In genomic region chr19:49073514-49074378, GRCh38 we compare ENCODE assay signal across 11 cellular contexts. TPM values are rescaled to one million over a fixed set of nuclear protein-coding genes. Genes with fewer than 3 reads are reported as not detected.
DNase-seq lines count a peak whose midpoint lies in the region; ATAC-seq and TF ChIP-seq lines count a peak whose summit lies in the region.
"Had no signal": no experiment of that assay in that cellular context is flagged by ENCODE, and none has a peak within 500 bp of the region (broad histone marks: within the 10 kb centered on the region; RNA-seq: fewer than 3 reads in every experiment).

No MANE protein-coding gene starts in this region.

- H3K27ac Mint-ChIP-seq in activated T-cell treated with anti-CD3 and anti-CD28 coated beads, Interleukin-2, amount 50 U/mL, for 72 hours: no peak overlapping the region
- H3K27ac Mint-ChIP-seq in endothelial cell (ENCODE audit: unreplicated experiment): no peak overlapping the region
- H3K27ac Mint-ChIP-seq in stimulated activated memory B cell treated with anti-CD40 and anti-IgM and Interleukin-4, amounts not matched to agents 10 μg/mL and 1 μg/mL and 100 μg/mL, for 72 hours: no peak overlapping the region

- H3K4me1 Mint-ChIP-seq in activated T-cell treated with anti-CD3 and anti-CD28 coated beads, Interleukin-2, amount 50 U/mL, for 72 hours (ENCODE audit: low read depth): peaks cover 10% of the 10 kb centered on the region
- H3K4me1 Mint-ChIP-seq in endothelial cell (ENCODE audit: unreplicated experiment): peaks cover 3% of the 10 kb centered on the region
- peaks cover 18% of the 10 kb centered on the region for H3K4me1 Mint-ChIP-seq in stimulated activated memory B cell treated with anti-CD40 and anti-IgM and Interleukin-4, amounts not matched to agents 10 μg/mL and 1 μg/mL and 100 μg/mL, for 72 hours

- H3K4me3 Mint-ChIP-seq in activated T-cell treated with anti-CD3 and anti-CD28 coated beads, Interleukin-2, amount 50 U/mL, for 72 hours: peak overlapping the region; percentile 70 to 74
- peak overlapping the region; percentile 0 for H3K4me3 Mint-ChIP-seq in endothelial cell (ENCODE audit: unreplicated experiment)
- H3K4me3 Mint-ChIP-seq in stimulated activated memory B cell treated with anti-CD40 and anti-IgM and Interleukin-4, amounts not matched to agents 10 μg/mL and 1 μg/mL and 100 μg/mL, for 72 hours: peak overlapping the region; percentile 32

- peak in 1 of 2 donors; percentile 28 for DNase-seq in activated T-cell treated with anti-CD3 and anti-CD28 coated beads, Interleukin-2, amount 50 U/mL, for 72 hours
- DNase-seq in activated T-cell treated with anti-CD3 and anti-CD28 coated beads for 4 hours (no peak), NOMO-1 treated with DMSO at 0.1 percent for 48 hours (lab: John Stamatoyannopoulos, UW; ENCODE audit: unreplicated experiment) (peak; percentile 18), endothelial cell (ENCODE audit: low spot score) (no peak), Ammon's horn (ENCODE audit: low spot score) (no peak)

- peaks cover 55% of the 10 kb centered on the region for H3K27me3 Mint-ChIP-seq in activated T-cell treated with anti-CD3 and anti-CD28 coated beads, Interleukin-2, amount 50 U/mL, for 72 hours (ENCODE audit: low read depth)
- H3K27me3 Mint-ChIP-seq in endothelial cell (ENCODE audit: unreplicated experiment): peaks cover 20% of the 10 kb centered on the region
- H3K27me3 Mint-ChIP-seq in stimulated activated memory B cell treated with anti-CD40 and anti-IgM and Interleukin-4, amounts not matched to agents 10 μg/mL and 1 μg/mL and 100 μg/mL, for 72 hours: peaks cover 81% of the 10 kb centered on the region

- peaks cover 0 to 4% of the 10 kb centered on the region in 2 donors for H3K9me3 Mint-ChIP-seq in activated T-cell treated with anti-CD3 and anti-CD28 coated beads, Interleukin-2, amount 50 U/mL, for 72 hours
- no peaks in the 10 kb centered on the region for H3K9me3 Mint-ChIP-seq in endothelial cell (ENCODE audit: unreplicated experiment)
- H3K9me3 Mint-ChIP-seq in stimulated activated memory B cell treated with anti-CD40 and anti-IgM and Interleukin-4, amounts not matched to agents 10 μg/mL and 1 μg/mL and 100 μg/mL, for 72 hours: peaks cover 9% of the 10 kb centered on the region

- ATAC-seq in activated T-cell treated with anti-CD3 and anti-CD28 coated beads, Interleukin-2, amount 50 U/mL, for 72 hours (replicated peaks in 1 of 2): no peak
- ATAC-seq in stimulated activated memory B cell treated with anti-CD40 and anti-IgM and Interleukin-4, amounts not matched to agents 10 μg/mL and 1 μg/mL and 100 μg/mL, for 72 hours: no peak
- ATAC-seq in HG03139 (IDR thresholded peaks at IDR 0.05; ENCODE audit: unreplicated experiment) (no peak), HG02852 (IDR thresholded peaks at IDR 0.05; ENCODE audit: unreplicated experiment) (no peak)

- H3K36me3 Mint-ChIP-seq in activated T-cell treated with anti-CD3 and anti-CD28 coated beads, Interleukin-2, amount 50 U/mL, for 72 hours (ENCODE audit: insufficient read depth in 2 of 2): peaks cover 2 to 5% of the 10 kb centered on the region in 2 donors
- peaks cover 22% of the 10 kb centered on the region for H3K36me3 Mint-ChIP-seq in endothelial cell (ENCODE audit: low read depth, unreplicated experiment)
- H3K36me3 Mint-ChIP-seq in stimulated activated memory B cell treated with anti-CD40 and anti-IgM and Interleukin-4, amounts not matched to agents 10 μg/mL and 1 μg/mL and 100 μg/mL, for 72 hours: peaks cover 6% of the 10 kb centered on the region

- TF ChIP-seq CTCF in endothelial cell (IDR thresholded peaks at IDR 0.05; ENCODE audit: unreplicated experiment): no peak

RNA-seq across cellular contexts. Expression of gene KCNA7, which starts 1.2 kb away (rescaled TPM):
- not detected for total RNA-seq in activated T-cell treated with anti-CD3 and anti-CD28 coated beads, Interleukin-2, amount 50 U/mL, for 72 hours
- not detected for total RNA-seq in endothelial cell (ENCODE audit: unreplicated experiment)
- total RNA-seq: lung; T-helper 2 cell treated with Interferon-gamma antibody and Interleukin-4, amounts not matched to agents 100 ng/mL and 5 ng/mL, for 36 hours; urinary bladder had no signal

RNA-seq across cellular contexts. Expression of gene NTF4, which starts 9.1 kb away (rescaled TPM):
- total RNA-seq in activated T-cell treated with anti-CD3 and anti-CD28 coated beads, Interleukin-2, amount 50 U/mL, for 72 hours: not detected
- total RNA-seq in endothelial cell (ENCODE audit: unreplicated experiment): not detected
- total RNA-seq: T-helper 2 cell treated with Interferon-gamma antibody and Interleukin-4, amounts not matched to agents 100 ng/mL and 5 ng/mL, for 36 hours had no signal

RNA-seq across cellular contexts. Expression of gene SNRNP70, which starts 11.5 kb away (rescaled TPM):
- 100 to 1,000 TPM; 165 to 175 TPM for total RNA-seq in activated T-cell treated with anti-CD3 and anti-CD28 coated beads, Interleukin-2, amount 50 U/mL, for 72 hours
- 203 TPM for total RNA-seq in endothelial cell (ENCODE audit: unreplicated experiment)

RNA-seq across cellular contexts. Expression of gene CGB7, which starts 16.2 kb away (rescaled TPM):
- total RNA-seq in activated T-cell treated with anti-CD3 and anti-CD28 coated beads, Interleukin-2, amount 50 U/mL, for 72 hours: not detected
- total RNA-seq in endothelial cell (ENCODE audit: unreplicated experiment): not detected
- total RNA-seq: T-helper 2 cell treated with Interferon-gamma antibody and Interleukin-4, amounts not matched to agents 100 ng/mL and 5 ng/mL, for 36 hours; urinary bladder had no signal

RNA-seq across cellular contexts. Expression of gene CGB8, which starts 24.8 kb away (rescaled TPM):
- total RNA-seq in activated T-cell treated with anti-CD3 and anti-CD28 coated beads, Interleukin-2, amount 50 U/mL, for 72 hours: not detected
- total RNA-seq in endothelial cell (ENCODE audit: unreplicated experiment): not detected
- total RNA-seq: lung; T-helper 2 cell treated with Interferon-gamma antibody and Interleukin-4, amounts not matched to agents 100 ng/mL and 5 ng/mL, for 36 hours; urinary bladder had no signal

Comparison
In these comparisons a context has a peak if more than half of its experiments do, and no peak if none do; other contexts are left out.
1. H3K4me3 Mint-ChIP-seq: peak in every context shown above with its lines; median percentile 72 in activated T-cell treated with anti-CD3 and anti-CD28 coated beads, Interleukin-2, amount 50 U/mL, for 72 hours; 32 in stimulated activated memory B cell treated with anti-CD40 and anti-IgM and Interleukin-4, amounts not matched to agents 10 μg/mL and 1 μg/mL and 100 μg/mL, for 72 hours; 0 in endothelial cell.